Comparison of ENCODE assay signal across 8 cellular contexts in the genomic region with DNA sequence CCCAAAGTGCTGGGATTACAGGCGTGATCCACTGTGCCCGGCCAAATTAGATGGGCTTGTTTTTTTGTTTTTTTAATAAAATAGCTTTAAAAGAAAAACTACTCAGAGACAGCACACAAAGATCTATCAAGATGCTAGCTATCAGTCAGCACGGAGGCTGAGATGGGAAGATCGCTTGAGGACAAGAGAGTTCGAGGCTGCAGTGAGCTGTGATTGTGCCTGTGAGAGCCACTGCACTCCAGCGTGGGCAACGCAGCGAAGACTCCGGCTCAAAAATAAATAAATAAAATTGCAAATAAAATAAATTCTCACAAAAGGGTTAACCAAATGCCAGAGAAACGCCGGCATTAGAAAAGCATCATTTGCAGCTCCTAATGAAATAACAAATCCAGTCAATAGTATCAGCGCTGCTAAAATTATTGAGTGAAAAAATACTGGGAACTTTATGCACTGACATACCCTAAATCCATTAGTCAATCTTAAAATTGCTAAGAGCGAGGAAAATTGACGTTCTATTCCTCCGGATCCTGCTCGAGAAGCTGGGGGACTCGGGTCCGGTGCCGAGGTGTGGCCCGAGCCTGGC. TPM values are rescaled to one million over a fixed set of nuclear protein-coding genes. Genes with fewer than 3 reads are reported as not detected.
DNase-seq lines count a peak whose midpoint lies in the region; ATAC-seq, FAIRE-seq and TF ChIP-seq lines count a peak whose summit lies in the region.

No MANE protein-coding gene starts in this region.

- TF ChIP-seq CTCF in MM.1S (IDR thresholded peaks at IDR 0.05; ENCODE audit: low read length), result no peak
- TF ChIP-seq CTCF in breast epithelium (IDR thresholded peaks at IDR 0.05), result no peak

- H3K79me2 ChIP-seq in MM.1S (ENCODE audit: low read length), result no peaks in the 10 kb centered on the region

- no peaks in the 10 kb centered on the region for H3K9me3 ChIP-seq in MM.1S (replicated peaks; ENCODE audit: insufficient read depth, low read length)
- H3K9me3 ChIP-seq in breast epithelium, result no peaks in the 10 kb centered on the region
- no peaks in the 10 kb centered on the region for H3K9me3 ChIP-seq in mesenchymal stem cell (ENCODE audit: control insufficient read depth, low read length)

- H3K9ac ChIP-seq in MM.1S (ENCODE audit: low read length) (peak overlapping the region; percentile 86), mesenchymal stem cell (ENCODE audit: low read length) (peak overlapping the region; percentile 98)

- H3K4me2 ChIP-seq in MM.1S (ENCODE audit: low read depth, low read length) (peak overlapping the region; percentile 88), mesenchymal stem cell (ENCODE audit: low read length, poor library complexity, severe bottlenecking) (peak overlapping the region; percentile 79)

- no peaks in the 10 kb centered on the region for H3F3A ChIP-seq in MM.1S (ENCODE audit: insufficient read depth, low read length)

- H2BK12ac ChIP-seq in mesenchymal stem cell (ENCODE audit: low read length in 2 of 2), result no peak overlapping the region

- H3K4me1 ChIP-seq in MM.1S (ENCODE audit: low read length), result no peaks in the 10 kb centered on the region
- peaks cover 0 to 13% of the 10 kb centered on the region in 2 donors for H3K4me1 ChIP-seq in breast epithelium
- H3K4me1 ChIP-seq in mesenchymal stem cell (ENCODE audit: control insufficient read depth, insufficient read depth, low read depth, low read length), result peaks cover 12% of the 10 kb centered on the region

- FAIRE-seq in urothelium cell line (lab: Jason Lieb, UNC), result no peak

- 12% methylated on average over 13 of the region's 20 CpGs for WGBS in mesenchymal stem cell

- peak overlapping the region; percentile 72 for H3K4me3 ChIP-seq in MM.1S (ENCODE audit: low read length)
- H3K4me3 ChIP-seq in breast epithelium, result peak overlapping the region; percentile 61 to 76 (median 65)
- H3K4me3 ChIP-seq in mesenchymal stem cell (ENCODE audit: insufficient read depth in 1 of 2, low read depth in 1 of 2, low read length in 2 of 2), result peak overlapping the region; percentile 86 to 93

- peak overlapping the region; percentile 51 for H2BK5ac ChIP-seq in mesenchymal stem cell (ENCODE audit: low read depth, low read length, poor library complexity, severe bottlenecking)

- H2AFZ ChIP-seq in MM.1S (ENCODE audit: low read length), result peak overlapping the region; percentile 75
- H2AFZ ChIP-seq in mesenchymal stem cell (ENCODE audit: low read depth, low read length), result peak overlapping the region; percentile 78

- no peak for ATAC-seq in GM18858 (IDR thresholded peaks at IDR 0.05; ENCODE audit: unreplicated experiment)

- H3K14ac ChIP-seq in mesenchymal stem cell (ENCODE audit: low read length in 2 of 2), result peak overlapping the region; percentile 36 to 39

- no peak overlapping the region for H4K91ac ChIP-seq in mesenchymal stem cell (ENCODE audit: low read length)

- H3K79me1 ChIP-seq in mesenchymal stem cell (replicated peaks; ENCODE audit: low read length, poor library complexity, severe bottlenecking), result peaks cover 6% of the 10 kb centered on the region

- H3K36me3 ChIP-seq in MM.1S (replicated peaks; ENCODE audit: insufficient read depth, low read length), result no peaks in the 10 kb centered on the region
- no peaks in the 10 kb centered on the region for H3K36me3 ChIP-seq in breast epithelium
- peaks cover 0 to 6% of the 10 kb centered on the region in 2 experiments for H3K36me3 ChIP-seq in mesenchymal stem cell (ENCODE audit: control insufficient read depth in 1 of 2, insufficient read depth in 2 of 2, low read depth in 1 of 2, low read length in 2 of 2)

- H2BK120ac ChIP-seq in mesenchymal stem cell (ENCODE audit: low read depth, low read length), result peak overlapping the region; percentile 79

- peak overlapping the region; percentile 84 to 96 for H3K18ac ChIP-seq in mesenchymal stem cell (ENCODE audit: low read depth in 1 of 2, low read length in 2 of 2)

- peak overlapping the region in 1 of 2 experiments; percentile 79 for H3K23ac ChIP-seq in mesenchymal stem cell (ENCODE audit: low read length in 2 of 2)

- no peaks in the 10 kb centered on the region for H3K9me2 ChIP-seq in MM.1S (replicated peaks; ENCODE audit: insufficient read depth, low read length)

- intact Hi-C loops in breast epithelium (cut with DNase I; ENCODE audit: low total_unique reads), result loop anchor here (5.0 kb wide), 1 partner anchor 951 kb away; no protein-coding TSS in a partner anchor

- peak overlapping the region in 1 of 2 experiments; percentile 20 for H3K4ac ChIP-seq in mesenchymal stem cell (ENCODE audit: low read depth in 1 of 2, low read length in 2 of 2)

- H4K20me1 ChIP-seq in MM.1S (ENCODE audit: insufficient read depth, low read length), result no peaks in the 10 kb centered on the region

- peak overlapping the region; percentile 96 for H2BK15ac ChIP-seq in mesenchymal stem cell (ENCODE audit: low read depth, poor library complexity, severe bottlenecking)

- DNase-seq in EL, result peak; percentile 34
- no peak for DNase-seq in MM.1S
- no peak for DNase-seq in breast epithelium (ENCODE audit: low spot score in 2 of 2)
- no peak for DNase-seq in mesenchymal stem cell
- DNase-seq in urothelium cell line (ENCODE audit: low spot score), result peak; percentile 14
- no peak for DNase-seq in foreskin melanocyte
- DNase-seq in SKM-1 (lab: John Stamatoyannopoulos, UW; ENCODE audit: unreplicated experiment), result no peak

- no peak overlapping the region for H2AK5ac ChIP-seq in mesenchymal stem cell (ENCODE audit: low read length, severe bottlenecking)

- H4K8ac ChIP-seq in mesenchymal stem cell (ENCODE audit: low read length), result peak overlapping the region; percentile 97

- no peak for TF ChIP-seq POLR2A in breast epithelium (IDR thresholded peaks at IDR 0.05)

- H3K27ac ChIP-seq in MM.1S (ENCODE audit: low read length) (peak overlapping the region; percentile 55; the same call in 1 of the 2 replicates), breast epithelium (peak overlapping the region; percentile 92 to 95), mesenchymal stem cell (ENCODE audit: low read length, poor library complexity, severe bottlenecking) (no peak overlapping the region)

- no peaks in the 10 kb centered on the region for H3K27me3 ChIP-seq in MM.1S (replicated peaks; ENCODE audit: insufficient read depth, low read length)
- H3K27me3 ChIP-seq in breast epithelium, result no peaks in the 10 kb centered on the region
- no peaks in the 10 kb centered on the region for H3K27me3 ChIP-seq in mesenchymal stem cell (ENCODE audit: control insufficient read depth in 1 of 2, insufficient read depth in 1 of 2, low read length in 2 of 2)

RNA-seq across cellular contexts. Expression of a gene that starts 0.7 kb away (rescaled TPM):
- 10 to 100 TPM; 31.0 to 55.5 (median 31.5) TPM for total RNA-seq in breast epithelium
- 7.9 TPM for polyA plus RNA-seq in mesenchymal stem cell (2013, experiment 1 of 2)
- 7.6 TPM for polyA plus RNA-seq in mesenchymal stem cell (2013, experiment 2 of 2)

Comparison
In these comparisons a context has a peak if more than half of its experiments do, and no peak if none do; other contexts are left out.
1. DNase-seq: peak in EL (single experiment) and urothelium cell line (single experiment); none in MM.1S (single experiment), breast epithelium (0 of 2), mesenchymal stem cell (single experiment), foreskin melanocyte (single experiment) and SKM-1 (single experiment).
2. Peak in every context shown above with its lines, with median percentiles within 50 percentile points of each other: H3K4me3 ChIP-seq.